ENCODE assay signal across 1 cellular context in the genomic region with DNA sequence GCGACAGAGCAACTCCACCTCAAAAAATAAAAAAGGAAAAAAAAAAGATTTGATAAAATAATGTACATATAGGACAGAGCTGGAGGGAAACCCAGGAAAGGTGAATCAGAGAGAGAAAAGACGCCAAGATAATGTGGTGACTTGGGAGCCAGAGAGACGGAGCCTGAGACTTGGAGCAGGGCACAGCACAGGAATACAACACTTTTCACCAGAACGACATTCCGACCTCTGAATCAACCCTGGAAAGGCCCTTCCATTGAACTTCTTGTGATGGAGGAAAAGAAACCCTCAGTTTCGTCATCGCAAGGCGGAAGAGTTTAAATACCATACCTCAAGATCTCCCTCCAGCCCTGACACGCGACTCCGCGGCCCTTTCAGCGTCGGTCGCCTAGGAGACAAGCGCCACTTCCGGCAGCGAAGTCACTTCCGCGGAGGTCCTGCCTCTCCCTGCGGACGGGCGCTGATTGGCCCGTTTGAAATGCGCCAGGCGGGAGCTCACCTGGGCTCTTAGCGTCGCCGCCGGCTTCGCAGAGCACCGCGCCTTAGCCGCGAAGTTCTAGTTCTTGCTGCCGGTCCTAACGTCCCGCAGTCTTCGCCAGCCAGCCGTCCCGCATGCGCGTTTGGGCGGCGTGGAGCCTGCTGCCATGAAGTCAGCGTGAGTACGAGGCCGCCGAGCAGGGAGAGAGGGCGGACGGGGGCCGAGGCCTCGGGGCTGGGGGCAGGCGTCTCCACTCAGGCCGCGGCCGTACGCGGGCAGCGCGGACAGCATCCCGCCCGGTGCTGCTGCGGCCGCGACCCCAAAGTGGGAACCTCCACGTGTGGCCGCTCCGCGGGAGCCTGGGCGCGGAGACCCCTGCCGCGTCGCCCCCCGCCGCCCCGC.
TF ChIP-seq lines count a peak whose summit lies in the region.

Gene KIF23 (plus strand): TSS at position 528 of the 880 bp plus-strand sequence. CDS start 117 bp downstream, at position 645.

TF ChIP-seq in K562, 482 proteins besides CTCF, POLR2A, EP300 and RAD21 (continued from another document and continues in another):
- TF ChIP-seq UBTF (IDR thresholded peaks at IDR 0.05; ENCODE audit: borderline replicate concordance in 1 of 2, low read depth in 2 of 2, low read length in 2 of 2) (0 out of 4 replicates have a peak, but pooled peaks of 1 of the 2 experiments have one; percentile 57), BCLAF1 (IDR thresholded peaks at IDR 0.05; ENCODE audit: borderline replicate concordance in 1 of 2, control insufficient read depth in 1 of 2, low read depth in 2 of 2, low read length in 1 of 2) (no peak), ZNF282 (CRISPR knock-in tag; IDR thresholded peaks at IDR 0.05) (no peak), HMGXB4 (CRISPR knock-in tag; IDR thresholded peaks at IDR 0.05) (0 out of 2 replicates have a peak, but pooled peaks have one; percentile 25), CREB3L1 (IDR thresholded peaks at IDR 0.05; ENCODE audit: borderline replicate concordance, low read depth) (peak; percentile 19; the same call in 1 of the 2 replicates), NEUROD1 (IDR thresholded peaks at IDR 0.05; ENCODE audit: borderline replicate concordance, low read depth, low read length, partially characterized antibody) (peak; percentile 59), RBM17 (IDR thresholded peaks at IDR 0.05; ENCODE audit: borderline replicate concordance, low read depth, low read length) (no peak), ZBTB12 (CRISPR knock-in tag; IDR thresholded peaks at IDR 0.05) (peak; percentile 64), TCF3 (CRISPR knock-in tag; IDR thresholded peaks at IDR 0.05) (no peak; the same call in 1 of the 2 replicates), RB1 (IDR thresholded peaks at IDR 0.05; ENCODE audit: low read depth) (peak; percentile 46; the same call in 1 of the 2 replicates), TAF1 (IDR thresholded peaks at IDR 0.05; ENCODE audit: control insufficient read depth, extremely low read depth, insufficient read depth, low read length, severe bottlenecking) (peak; percentile 72), POLR2B (IDR thresholded peaks at IDR 0.05; ENCODE audit: low read depth, partially characterized antibody) (peak; percentile 50), HDGF (IDR thresholded peaks at IDR 0.05) (no peak), KLF10 (CRISPR knock-in tag; IDR thresholded peaks at IDR 0.05) (no peak), LARP7 (IDR thresholded peaks at IDR 0.05) (0 out of 2 replicates have a peak, but pooled peaks have one; percentile 68), NFRKB (IDR thresholded peaks at IDR 0.05; ENCODE audit: low read depth) (peak; percentile 48; the same call in 1 of the 2 replicates), HCFC1 (IDR thresholded peaks at IDR 0.05; ENCODE audit: low read depth, low read length) (peak; percentile 59), ZBTB34 (CRISPR knock-in tag; IDR thresholded peaks at IDR 0.05) (no peak), MYC (IDR thresholded peaks at IDR 0.05; ENCODE audit: low read depth, low read length) (peak; percentile 84), MYC (CRISPR knock-in tag; IDR thresholded peaks at IDR 0.05; ENCODE audit: borderline replicate concordance, low read depth) (no peak)
- TF ChIP-seq, protein P1, sequence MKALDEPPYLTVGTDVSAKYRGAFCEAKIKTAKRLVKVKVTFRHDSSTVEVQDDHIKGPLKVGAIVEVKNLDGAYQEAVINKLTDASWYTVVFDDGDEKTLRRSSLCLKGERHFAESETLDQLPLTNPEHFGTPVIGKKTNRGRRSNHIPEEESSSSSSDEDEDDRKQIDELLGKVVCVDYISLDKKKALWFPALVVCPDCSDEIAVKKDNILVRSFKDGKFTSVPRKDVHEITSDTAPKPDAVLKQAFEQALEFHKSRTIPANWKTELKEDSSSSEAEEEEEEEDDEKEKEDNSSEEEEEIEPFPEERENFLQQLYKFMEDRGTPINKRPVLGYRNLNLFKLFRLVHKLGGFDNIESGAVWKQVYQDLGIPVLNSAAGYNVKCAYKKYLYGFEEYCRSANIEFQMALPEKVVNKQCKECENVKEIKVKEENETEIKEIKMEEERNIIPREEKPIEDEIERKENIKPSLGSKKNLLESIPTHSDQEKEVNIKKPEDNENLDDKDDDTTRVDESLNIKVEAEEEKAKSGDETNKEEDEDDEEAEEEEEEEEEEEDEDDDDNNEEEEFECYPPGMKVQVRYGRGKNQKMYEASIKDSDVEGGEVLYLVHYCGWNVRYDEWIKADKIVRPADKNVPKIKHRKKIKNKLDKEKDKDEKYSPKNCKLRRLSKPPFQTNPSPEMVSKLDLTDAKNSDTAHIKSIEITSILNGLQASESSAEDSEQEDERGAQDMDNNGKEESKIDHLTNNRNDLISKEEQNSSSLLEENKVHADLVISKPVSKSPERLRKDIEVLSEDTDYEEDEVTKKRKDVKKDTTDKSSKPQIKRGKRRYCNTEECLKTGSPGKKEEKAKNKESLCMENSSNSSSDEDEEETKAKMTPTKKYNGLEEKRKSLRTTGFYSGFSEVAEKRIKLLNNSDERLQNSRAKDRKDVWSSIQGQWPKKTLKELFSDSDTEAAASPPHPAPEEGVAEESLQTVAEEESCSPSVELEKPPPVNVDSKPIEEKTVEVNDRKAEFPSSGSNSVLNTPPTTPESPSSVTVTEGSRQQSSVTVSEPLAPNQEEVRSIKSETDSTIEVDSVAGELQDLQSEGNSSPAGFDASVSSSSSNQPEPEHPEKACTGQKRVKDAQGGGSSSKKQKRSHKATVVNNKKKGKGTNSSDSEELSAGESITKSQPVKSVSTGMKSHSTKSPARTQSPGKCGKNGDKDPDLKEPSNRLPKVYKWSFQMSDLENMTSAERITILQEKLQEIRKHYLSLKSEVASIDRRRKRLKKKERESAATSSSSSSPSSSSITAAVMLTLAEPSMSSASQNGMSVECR (CRISPR knock-in tag; IDR thresholded peaks at IDR 0.05): peak; percentile 85
- TF ChIP-seq, protein P2, sequence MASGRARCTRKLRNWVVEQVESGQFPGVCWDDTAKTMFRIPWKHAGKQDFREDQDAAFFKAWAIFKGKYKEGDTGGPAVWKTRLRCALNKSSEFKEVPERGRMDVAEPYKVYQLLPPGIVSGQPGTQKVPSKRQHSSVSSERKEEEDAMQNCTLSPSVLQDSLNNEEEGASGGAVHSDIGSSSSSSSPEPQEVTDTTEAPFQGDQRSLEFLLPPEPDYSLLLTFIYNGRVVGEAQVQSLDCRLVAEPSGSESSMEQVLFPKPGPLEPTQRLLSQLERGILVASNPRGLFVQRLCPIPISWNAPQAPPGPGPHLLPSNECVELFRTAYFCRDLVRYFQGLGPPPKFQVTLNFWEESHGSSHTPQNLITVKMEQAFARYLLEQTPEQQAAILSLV (tag; IDR thresholded peaks at IDR 0.05): no peak
- TF ChIP-seq, protein P3, sequence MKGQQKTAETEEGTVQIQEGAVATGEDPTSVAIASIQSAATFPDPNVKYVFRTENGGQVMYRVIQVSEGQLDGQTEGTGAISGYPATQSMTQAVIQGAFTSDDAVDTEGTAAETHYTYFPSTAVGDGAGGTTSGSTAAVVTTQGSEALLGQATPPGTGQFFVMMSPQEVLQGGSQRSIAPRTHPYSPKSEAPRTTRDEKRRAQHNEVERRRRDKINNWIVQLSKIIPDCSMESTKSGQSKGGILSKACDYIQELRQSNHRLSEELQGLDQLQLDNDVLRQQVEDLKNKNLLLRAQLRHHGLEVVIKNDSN (CRISPR knock-in tag; IDR thresholded peaks at IDR 0.05): no peak
- TF ChIP-seq, protein P4, sequence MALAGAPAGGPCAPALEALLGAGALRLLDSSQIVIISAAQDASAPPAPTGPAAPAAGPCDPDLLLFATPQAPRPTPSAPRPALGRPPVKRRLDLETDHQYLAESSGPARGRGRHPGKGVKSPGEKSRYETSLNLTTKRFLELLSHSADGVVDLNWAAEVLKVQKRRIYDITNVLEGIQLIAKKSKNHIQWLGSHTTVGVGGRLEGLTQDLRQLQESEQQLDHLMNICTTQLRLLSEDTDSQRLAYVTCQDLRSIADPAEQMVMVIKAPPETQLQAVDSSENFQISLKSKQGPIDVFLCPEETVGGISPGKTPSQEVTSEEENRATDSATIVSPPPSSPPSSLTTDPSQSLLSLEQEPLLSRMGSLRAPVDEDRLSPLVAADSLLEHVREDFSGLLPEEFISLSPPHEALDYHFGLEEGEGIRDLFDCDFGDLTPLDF (CRISPR knock-in tag; IDR thresholded peaks at IDR 0.05): peak; percentile 91; the same call in 1 of the 2 replicates
- TF ChIP-seq, protein P5, sequence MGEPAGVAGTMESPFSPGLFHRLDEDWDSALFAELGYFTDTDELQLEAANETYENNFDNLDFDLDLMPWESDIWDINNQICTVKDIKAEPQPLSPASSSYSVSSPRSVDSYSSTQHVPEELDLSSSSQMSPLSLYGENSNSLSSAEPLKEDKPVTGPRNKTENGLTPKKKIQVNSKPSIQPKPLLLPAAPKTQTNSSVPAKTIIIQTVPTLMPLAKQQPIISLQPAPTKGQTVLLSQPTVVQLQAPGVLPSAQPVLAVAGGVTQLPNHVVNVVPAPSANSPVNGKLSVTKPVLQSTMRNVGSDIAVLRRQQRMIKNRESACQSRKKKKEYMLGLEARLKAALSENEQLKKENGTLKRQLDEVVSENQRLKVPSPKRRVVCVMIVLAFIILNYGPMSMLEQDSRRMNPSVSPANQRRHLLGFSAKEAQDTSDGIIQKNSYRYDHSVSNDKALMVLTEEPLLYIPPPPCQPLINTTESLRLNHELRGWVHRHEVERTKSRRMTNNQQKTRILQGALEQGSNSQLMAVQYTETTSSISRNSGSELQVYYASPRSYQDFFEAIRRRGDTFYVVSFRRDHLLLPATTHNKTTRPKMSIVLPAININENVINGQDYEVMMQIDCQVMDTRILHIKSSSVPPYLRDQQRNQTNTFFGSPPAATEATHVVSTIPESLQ (CRISPR knock-in tag; IDR thresholded peaks at IDR 0.05): peak; percentile 87; the same call in 1 of the 2 replicates
